ENCODE assay signal across 21 cellular contexts in genomic region chr10:95466450-95466849, GRCh38.
A peak's percentile ranks its signal among the peaks of the same experiment; 100 is the strongest.
DNase-seq lines count a peak whose midpoint lies in the region; TF ChIP-seq lines count a peak whose summit lies in the region.
"Had no signal": no experiment of that assay in that cellular context is flagged by ENCODE, and none has a peak within 500 bp of the region (broad histone marks: within the 10 kb centered on the region; RNA-seq: fewer than 3 reads in every experiment).

No MANE protein-coding gene starts in this region.

- H3K4me3 Mint-ChIP-seq in endothelial cell (ENCODE audit: unreplicated experiment), result no peak overlapping the region
- H3K4me3 Mint-ChIP-seq: activated naive CD4-positive, alpha-beta T cell treated with anti-CD3 and anti-CD28 coated beads for 36 hours; activated T-cell treated with anti-CD3 and anti-CD28 coated beads, Interleukin-2, amount 50 U/mL, for 72 hours; naive thymus-derived CD4-positive, alpha-beta T cell; stimulated activated memory B cell treated with anti-CD40 and anti-IgM and Interleukin-4, amounts not matched to agents 10 μg/mL and 1 μg/mL and 100 μg/mL, for 72 hours had no signal

- TF ChIP-seq POLR2A in uterus (IDR thresholded peaks at IDR 0.05), result no peak

- H3K36me3 ChIP-seq in cardiac muscle cell, result no peaks in the 10 kb centered on the region
- H3K36me3 ChIP-seq in muscle layer of colon (ENCODE audit: insufficient read depth, low read length), result peaks cover 5% of the 10 kb centered on the region
- H3K36me3 ChIP-seq in uterus, result no peaks in the 10 kb centered on the region

- peaks cover 59% of the 10 kb centered on the region for H3K4me1 Mint-ChIP-seq in endothelial cell (ENCODE audit: unreplicated experiment)
- H3K4me1 Mint-ChIP-seq: stimulated activated memory B cell treated with anti-CD40 and anti-IgM and Interleukin-4, amounts not matched to agents 10 μg/mL and 1 μg/mL and 100 μg/mL, for 72 hours had no signal

- TF ChIP-seq CTCF in cardiac muscle cell (IDR thresholded peaks at IDR 0.05; ENCODE audit: low read depth, low read length) (no peak), endothelial cell (IDR thresholded peaks at IDR 0.05; ENCODE audit: unreplicated experiment) (no peak), uterus (IDR thresholded peaks at IDR 0.05) (no peak)

- no peaks in the 10 kb centered on the region for H3K27me3 ChIP-seq in cardiac muscle cell
- H3K27me3 ChIP-seq in muscle layer of colon (ENCODE audit: control insufficient read depth in 1 of 2, insufficient read depth in 2 of 2, low read length in 2 of 2), result no peaks in the 10 kb centered on the region
- H3K27me3 ChIP-seq in uterus, result no peaks in the 10 kb centered on the region
- H3K27me3 ChIP-seq: testis had no signal

- no peak for DNase-seq in cardiac muscle cell (ENCODE audit: low read depth in 1 of 2, low spot score in 1 of 2)
- DNase-seq in cardiac septum (ENCODE audit: low spot score), result no peak
- no peak for DNase-seq in endothelial cell (ENCODE audit: low spot score)
- no peak for DNase-seq in uterus
- no peak for DNase-seq in islet precursor cell
- DNase-seq in effector CD8-positive, alpha-beta T cell (lab: John Stamatoyannopoulos, UW), result no peak
- no peak for DNase-seq in DMS79 treated with DMSO at 0.1 percent for 48 hours (lab: John Stamatoyannopoulos, UW)
- DNase-seq: activated CD4-positive, alpha-beta T cell treated with anti-CD3 and anti-CD28 coated beads for 48 hours; activated T-cell treated with anti-CD3 and anti-CD28 coated beads, Interleukin-2, amount 50 U/mL, for 72 hours; amygdala; DND-41; naive thymus-derived CD4-positive, alpha-beta T cell; NCI-H1092 treated with DMSO at 0.1 percent for 48 hours; NCI-H2029; NCI-H2227 treated with DMSO at 0.1 percent for 48 hours; SIG-M5; T-helper 1 cell; testis had no signal

- H3K4me1 ChIP-seq in cardiac muscle cell (ENCODE audit: low read depth), result peaks cover 60% of the 10 kb centered on the region
- H3K4me1 ChIP-seq in muscle layer of colon (ENCODE audit: insufficient read depth, low read length), result peaks cover 70% of the 10 kb centered on the region
- peaks cover 11% of the 10 kb centered on the region in 2 donors for H3K4me1 ChIP-seq in uterus

- H3K4me3 ChIP-seq in cardiac muscle cell, result no peak overlapping the region
- no peak overlapping the region for H3K4me3 ChIP-seq in muscle layer of colon (ENCODE audit: low read depth in 1 of 2, low read length in 2 of 2)
- H3K4me3 ChIP-seq in uterus, result no peak overlapping the region
- H3K4me3 ChIP-seq: testis had no signal

- H3K27ac ChIP-seq in cardiac muscle cell (peak overlapping the region; percentile 97), muscle layer of colon (ENCODE audit: low read depth, low read length) (peak overlapping the region; percentile 60), uterus (peak overlapping the region; percentile 85 to 93)

- H3K9ac ChIP-seq in muscle layer of colon (ENCODE audit: low read length), result no peak overlapping the region

- H3K9me3 Mint-ChIP-seq in endothelial cell (ENCODE audit: unreplicated experiment), result no peaks in the 10 kb centered on the region
- H3K9me3 Mint-ChIP-seq: activated naive CD4-positive, alpha-beta T cell treated with anti-CD3 and anti-CD28 coated beads for 36 hours; activated T-cell treated with anti-CD3 and anti-CD28 coated beads, Interleukin-2, amount 50 U/mL, for 72 hours; stimulated activated memory B cell treated with anti-CD40 and anti-IgM and Interleukin-4, amounts not matched to agents 10 μg/mL and 1 μg/mL and 100 μg/mL, for 72 hours had no signal

- intact Hi-C loops in cardiac septum (cut with DNase I), result no loop called here
- intact Hi-C loops in uterus (cut with DNase I; ENCODE audit: low total_unique reads), result no loop called here

- peaks cover 1% of the 10 kb centered on the region for H3K27me3 Mint-ChIP-seq in endothelial cell (ENCODE audit: unreplicated experiment)

- H3K9me3 ChIP-seq in cardiac muscle cell (ENCODE audit: low read depth), result no peaks in the 10 kb centered on the region
- H3K9me3 ChIP-seq in muscle layer of colon (ENCODE audit: low read length), result no peaks in the 10 kb centered on the region
- H3K9me3 ChIP-seq in uterus, result no peaks in the 10 kb centered on the region
- H3K9me3 ChIP-seq: testis had no signal

- H3K27ac Mint-ChIP-seq in endothelial cell (ENCODE audit: unreplicated experiment), result peak overlapping the region; percentile 76
- H3K27ac Mint-ChIP-seq: activated naive CD4-positive, alpha-beta T cell treated with anti-CD3 and anti-CD28 coated beads for 36 hours; activated T-cell treated with anti-CD3 and anti-CD28 coated beads, Interleukin-2, amount 50 U/mL, for 72 hours; naive thymus-derived CD4-positive, alpha-beta T cell; stimulated activated memory B cell treated with anti-CD40 and anti-IgM and Interleukin-4, amounts not matched to agents 10 μg/mL and 1 μg/mL and 100 μg/mL, for 72 hours had no signal

- peaks cover 9% of the 10 kb centered on the region for H3K36me3 Mint-ChIP-seq in endothelial cell (ENCODE audit: low read depth, unreplicated experiment)
- H3K36me3 Mint-ChIP-seq: naive thymus-derived CD4-positive, alpha-beta T cell; stimulated activated memory B cell treated with anti-CD40 and anti-IgM and Interleukin-4, amounts not matched to agents 10 μg/mL and 1 μg/mL and 100 μg/mL, for 72 hours had no signal
